In genomic region chr4:126697748-126698147, GRCh38 we compare ENCODE assay signal across 25 cellular contexts.
DNase-seq lines count a peak whose midpoint lies in the region; ATAC-seq and TF ChIP-seq lines count a peak whose summit lies in the region.
"Had no signal": no experiment of that assay in that cellular context is flagged by ENCODE, and none has a peak within 500 bp of the region (broad histone marks: within the 10 kb centered on the region; RNA-seq: fewer than 3 reads in every experiment).

No MANE protein-coding gene starts in this region.

- TF ChIP-seq RAD21 in SK-N-SH (IDR thresholded peaks at IDR 0.05; ENCODE audit: low read length): no peak

- H3K27me3 ChIP-seq in SK-N-SH (ENCODE audit: insufficient read depth) (no peaks in the 10 kb centered on the region), fibroblast of lung (ENCODE audit: control insufficient read depth, insufficient read depth, low read length) (no peaks in the 10 kb centered on the region), adrenal gland (no peaks in the 10 kb centered on the region)
- H3K27me3 ChIP-seq: gastroesophageal sphincter, neutrophil, right atrium auricular region, tibial artery had no signal

- no peaks in the 10 kb centered on the region for H3K9me2 ChIP-seq in SK-N-SH

- no peak overlapping the region for H3K4me2 ChIP-seq in SK-N-SH
- H3K4me2 ChIP-seq in fibroblast of lung (ENCODE audit: extremely low read depth, insufficient read depth, low read length): no peak overlapping the region

- H3K27ac ChIP-seq in SK-N-SH (ENCODE audit: low read depth in 2 of 2, low read length in 1 of 2) (no peak overlapping the region), RWPE1 (no peak overlapping the region), fibroblast of lung (ENCODE audit: insufficient read depth, low read length) (no peak overlapping the region), adrenal gland (no peak overlapping the region)
- H3K27ac ChIP-seq: 22Rv1, gastroesophageal sphincter, neutrophil, right atrium auricular region, tibial artery had no signal

- H3K79me2 ChIP-seq in SK-N-SH (ENCODE audit: insufficient read depth): no peaks in the 10 kb centered on the region
- no peaks in the 10 kb centered on the region for H3K79me2 ChIP-seq in fibroblast of lung (ENCODE audit: control insufficient read depth, insufficient read depth, low read length)

- H3K36me3 ChIP-seq in SK-N-SH (replicated peaks in 1 of 2; ENCODE audit: control insufficient read depth in 1 of 2, insufficient read depth in 2 of 2, low read length in 1 of 2) (no peaks in the 10 kb centered on the region), fibroblast of lung (ENCODE audit: control insufficient read depth, insufficient read depth, low read length) (no peaks in the 10 kb centered on the region), adrenal gland (replicated peaks in 1 of 2) (no peaks in the 10 kb centered on the region)
- H3K36me3 ChIP-seq: gastroesophageal sphincter, neutrophil, right atrium auricular region, tibial artery had no signal

- no peak for TF ChIP-seq POLR2A in adrenal gland (IDR thresholded peaks at IDR 0.05)

- peaks cover 0 to 9% of the 10 kb centered on the region in 2 donors for H3K9me3 Mint-ChIP-seq in activated naive CD4-positive, alpha-beta T cell treated with anti-CD3 and anti-CD28 coated beads, Interleukin-2, amount 50 U/mL, for 72 hours

- H3F3A ChIP-seq in SK-N-SH (replicated peaks; ENCODE audit: insufficient read depth): peaks cover 4% of the 10 kb centered on the region

- no peaks in the 10 kb centered on the region for H4K20me1 ChIP-seq in SK-N-SH (ENCODE audit: insufficient read depth)
- no peaks in the 10 kb centered on the region for H4K20me1 ChIP-seq in fibroblast of lung (ENCODE audit: control insufficient read depth, extremely low read depth, insufficient read depth, low read length)

- peaks cover 0 to 4% of the 10 kb centered on the region in 2 experiments; a peak in 2 of 4 replicates for H3K4me1 ChIP-seq in SK-N-SH (ENCODE audit: control insufficient read depth in 1 of 2, insufficient read depth in 2 of 2, low read depth in 1 of 2, low read length in 1 of 2)
- H3K4me1 ChIP-seq in fibroblast of lung (ENCODE audit: control insufficient read depth, extremely low read depth, insufficient read depth, low read length): peaks cover 5% of the 10 kb centered on the region
- H3K4me1 ChIP-seq in adrenal gland (replicated peaks in 1 of 2): no peaks in the 10 kb centered on the region
- H3K4me1 ChIP-seq: gastroesophageal sphincter, tibial artery had no signal

- intact Hi-C loops in adrenal gland (cut with DNase I): no loop called here

- no peak for ATAC-seq in SK-N-SH treated with all-trans-retinoic acid at 6 μM for 48 hours
- no peak for ATAC-seq in activated naive CD4-positive, alpha-beta T cell treated with anti-CD3 and anti-CD28 coated beads, Interleukin-2, amount 50 U/mL, for 72 hours
- ATAC-seq: gastroesophageal sphincter, HCT116, left ventricle myocardium superior had no signal

- H3K4me3 ChIP-seq in SK-N-SH (ENCODE audit: low read depth in 2 of 2, low read length in 1 of 2) (no peak overlapping the region), fibroblast of lung (replicated peaks in 1 of 4; ENCODE audit: control extremely low read depth in 1 of 4, insufficient read depth in 1 of 4, low read depth in 3 of 4, low read length in 4 of 4) (no peak overlapping the region), adrenal gland (no peak overlapping the region)
- H3K4me3 ChIP-seq: gastroesophageal sphincter, right atrium auricular region, tibial artery had no signal

- no peaks in the 10 kb centered on the region for H3K9me3 ChIP-seq in SK-N-SH
- no peaks in the 10 kb centered on the region for H3K9me3 ChIP-seq in fibroblast of lung (ENCODE audit: control insufficient read depth, insufficient read depth, low read depth, low read length)
- H3K9me3 ChIP-seq in adrenal gland (replicated peaks in 1 of 3): no peaks in the 10 kb centered on the region
- H3K9me3 ChIP-seq: gastroesophageal sphincter, neutrophil, right atrium auricular region, tibial artery had no signal

- DNase-seq in SK-N-SH: no peak
- peak; percentile 8 for DNase-seq in RWPE1 (ENCODE audit: low spot score)
- DNase-seq in fibroblast of lung (ENCODE audit: low read depth in 2 of 2): peak; percentile 79 to 86
- peak; percentile 49 for DNase-seq in stromal cell of bone marrow (ENCODE audit: low read depth)
- no peak for DNase-seq in activated naive CD4-positive, alpha-beta T cell treated with anti-CD3 and anti-CD28 coated beads, Interleukin-2, amount 50 U/mL, for 72 hours (ENCODE audit: low spot score in 2 of 2)
- no peak for DNase-seq in DMS114 treated with DMSO at 0.1 percent for 48 hours (lab: John Stamatoyannopoulos, UW; ENCODE audit: unreplicated experiment)
- DNase-seq in adrenal gland: no peak
- DNase-seq: activated CD4-positive, alpha-beta T cell treated with anti-CD3 and anti-CD28 coated beads for 4 hours; amygdala; CD4-positive, CD25-positive, alpha-beta regulatory T cell; cerebellar nuclear complex; DMS53; effector memory CD4-positive, alpha-beta T cell; left ventricle myocardium superior; NCI-H748 treated with DMSO at 0.1 percent for 48 hours; OCI-M1; stimulated activated naive CD4-positive, alpha-beta T cell; SW 1271; tibial artery had no signal

- no peak overlapping the region for H3K27ac Mint-ChIP-seq in activated naive CD4-positive, alpha-beta T cell treated with anti-CD3 and anti-CD28 coated beads, Interleukin-2, amount 50 U/mL, for 72 hours
- H3K27ac Mint-ChIP-seq: CD4-positive, CD25-positive, alpha-beta regulatory T cell had no signal

- POLR2A ChIA-PET in SK-N-SH (lab: Yijun Ruan, JAX): no interaction called here
- POLR2A ChIA-PET in RWPE1 (lab: Yijun Ruan, JAX; ENCODE audit: low non-redundant PET): no interaction called here

- H3K9ac ChIP-seq in SK-N-SH: no peak overlapping the region
- H3K9ac ChIP-seq in fibroblast of lung (ENCODE audit: insufficient read depth, low read length): no peak overlapping the region

- TF ChIP-seq CTCF in SK-N-SH (IDR thresholded peaks at IDR 0.05) (no peak), RWPE1 (conservative IDR thresholded peaks at IDR 0.05; ENCODE audit: low read depth) (no peak), fibroblast of lung (conservative IDR thresholded peaks at IDR 0.05 in 1 of 2, IDR thresholded peaks at IDR 0.05 in 1 of 2; ENCODE audit: low read depth in 1 of 2, low read length in 2 of 2) (no peak), adrenal gland (IDR thresholded peaks at IDR 0.05) (no peak)

- CTCF ChIA-PET in SK-N-SH (lab: Yijun Ruan, JAX): no interaction called here
- CTCF ChIA-PET in RWPE1 (lab: Yijun Ruan, JAX): no interaction called here

- no peak for TF ChIP-seq EP300 in SK-N-SH (IDR thresholded peaks at IDR 0.05; ENCODE audit: borderline replicate concordance in 1 of 2, low read depth in 1 of 2, low read length in 1 of 2)

- no peak overlapping the region for H2AFZ ChIP-seq in SK-N-SH (ENCODE audit: low read depth)
- no peak overlapping the region for H2AFZ ChIP-seq in fibroblast of lung (ENCODE audit: low read length)

- H3K36me3 Mint-ChIP-seq in activated naive CD4-positive, alpha-beta T cell treated with anti-CD3 and anti-CD28 coated beads, Interleukin-2, amount 50 U/mL, for 72 hours: no peaks in the 10 kb centered on the region
- H3K36me3 Mint-ChIP-seq: CD4-positive, CD25-positive, alpha-beta regulatory T cell had no signal

- WGBS in SK-N-SH (ENCODE audit: low lambda C conversion rate): 65% methylated on average over 1 of the region's 1 CpG
- 64 to 96% (median 80%) methylated on average over 1 of the region's 1 CpG for WGBS in adrenal gland, 4 donors

TF ChIP-seq in SK-N-SH, 30 proteins besides CTCF, POLR2A, EP300 and RAD21:
- TF ChIP-seq TCF12 (IDR thresholded peaks at IDR 0.05) (peak; percentile 32), PBX3 (IDR thresholded peaks at IDR 0.05) (peak; percentile 16; the same call in 1 of the 2 replicates), MEF2A (IDR thresholded peaks at IDR 0.05; ENCODE audit: borderline replicate concordance, low read depth) (no peak), TAF1 (IDR thresholded peaks at IDR 0.05; ENCODE audit: borderline replicate concordance, low read depth, low read length) (no peak), YY1 (IDR thresholded peaks at IDR 0.05; ENCODE audit: low read depth) (no peak)

TF ChIP-seq in SK-N-SH treated with all-trans-retinoic acid at 6 μM for 48 hours, 23 proteins besides CTCF, POLR2A, EP300 and RAD21:
- TF ChIP-seq ARNTL (CRISPR knock-in tag; IDR thresholded peaks at IDR 0.05; ENCODE audit: borderline replicate concordance, low read depth): no peak
- no peak for TF ChIP-seq ZNF70 (CRISPR knock-in tag; IDR thresholded peaks at IDR 0.05)
- no peak for TF ChIP-seq ZFP3 (CRISPR knock-in tag; IDR thresholded peaks at IDR 0.05)
- no peak for TF ChIP-seq RARB (CRISPR knock-in tag; IDR thresholded peaks at IDR 0.05)
- no peak for TF ChIP-seq ZNF8 (CRISPR knock-in tag; IDR thresholded peaks at IDR 0.05)
- TF ChIP-seq POU6F1 (CRISPR knock-in tag; IDR thresholded peaks at IDR 0.05; ENCODE audit: borderline replicate concordance, low read depth): no peak
- no peak for TF ChIP-seq SNAI2 (CRISPR knock-in tag; IDR thresholded peaks at IDR 0.05)
- TF ChIP-seq CSDC2 (CRISPR knock-in tag; IDR thresholded peaks at IDR 0.05): no peak
- no peak for TF ChIP-seq CREB5 (CRISPR knock-in tag; IDR thresholded peaks at IDR 0.05; ENCODE audit: low read depth)

Comparison
In these comparisons a context has a peak if more than half of its experiments do, and no peak if none do; other contexts are left out.
1. DNase-seq: peak in RWPE1 (single experiment), fibroblast of lung (2 of 2) and stromal cell of bone marrow (single experiment); none in SK-N-SH (single experiment), activated naive CD4-positive, alpha-beta T cell treated with anti-CD3 and anti-CD28 coated beads, Interleukin-2, amount 50 U/mL, for 72 hours (0 of 2), DMS114 treated with DMSO at 0.1 percent for 48 hours (single experiment) and adrenal gland (0 of 7).